In the genomic region with DNA sequence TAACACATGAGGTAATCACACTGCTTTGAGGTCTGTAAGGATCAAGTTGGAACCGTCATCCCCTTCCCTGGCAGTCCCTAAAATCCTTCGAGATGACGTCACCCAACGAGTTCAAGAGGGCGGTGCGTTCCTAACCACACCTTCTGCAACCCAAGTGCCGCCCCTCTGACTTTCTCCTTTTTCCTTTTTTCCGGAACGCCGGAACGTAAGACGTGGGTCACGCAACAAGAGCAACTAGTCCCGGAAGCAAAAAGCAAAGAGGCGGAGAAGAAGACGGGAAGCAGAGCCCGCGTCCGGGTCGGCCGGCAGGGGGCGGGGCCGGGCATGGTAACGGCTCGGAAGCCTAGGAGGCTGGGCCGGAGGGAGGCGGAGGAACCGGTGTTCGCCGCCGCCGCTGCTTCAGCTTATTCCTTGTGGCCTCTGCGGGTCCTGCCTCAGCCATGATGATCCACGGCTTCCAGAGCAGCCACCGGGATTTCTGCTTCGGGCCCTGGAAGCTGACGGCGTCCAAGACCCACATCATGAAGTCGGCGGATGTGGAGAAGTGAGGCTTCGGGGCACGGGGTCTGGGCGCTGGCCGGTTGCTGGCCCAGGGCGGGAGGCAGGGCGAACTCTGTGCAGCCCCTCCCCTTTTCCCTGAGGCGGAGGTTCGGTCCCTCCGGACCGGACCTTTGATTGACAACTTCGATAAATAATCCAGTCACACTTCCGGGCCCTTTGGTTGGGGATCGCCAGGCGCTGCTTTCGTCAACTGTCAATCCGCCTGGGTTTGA, we compare ENCODE assay signal across 8 cellular contexts. TPM values are rescaled to one million over a fixed set of nuclear protein-coding genes. Genes with fewer than 3 reads are reported as not detected.
DNase-seq lines count a peak whose midpoint lies in the region; ATAC-seq and TF ChIP-seq lines count a peak whose summit lies in the region.

A gene (plus strand): TSS at position 325 of the 773 bp plus-strand sequence. CDS start 116 bp downstream, at position 441.

- no peak within 1 kb of the TSS for H3K4me3 Mint-ChIP-seq in activated T-helper 17 cell treated with anti-CD3 and anti-CD28 coated beads, Interleukin-2, amount 50 U/mL, for 72 hours
- H3K4me3 Mint-ChIP-seq in natural killer cell = no peak within 1 kb of the TSS

- no peaks in the 10 kb centered on the region for H3K4me1 Mint-ChIP-seq in activated T-helper 17 cell treated with anti-CD3 and anti-CD28 coated beads, Interleukin-2, amount 50 U/mL, for 72 hours
- H3K4me1 Mint-ChIP-seq in natural killer cell = peaks cover 0 to 3% of the 10 kb centered on the region in 2 donors

- DNase-seq in ELF-1 (ENCODE audit: low read depth, low spot score) (peak; percentile 100), GOT3 (lab: John Stamatoyannopoulos, UW) (peak; percentile 100), RPMI8226 (peak; percentile 98), fibroblast of peridontal ligament (ENCODE audit: extremely low read depth) (peak; percentile 100), natural killer cell (peak; percentile 89)
- peak; percentile 93 for DNase-seq in stimulated activated naive CD4-positive, alpha-beta T cell treated with Interleukin-2 at 50 U/mL for 16 hours (lab: John Stamatoyannopoulos, UW)

- H3K27me3 Mint-ChIP-seq in activated T-helper 17 cell treated with anti-CD3 and anti-CD28 coated beads, Interleukin-2, amount 50 U/mL, for 72 hours = peaks cover 2% of the 10 kb centered on the region
- peaks cover 10 to 15% of the 10 kb centered on the region in 2 donors for H3K27me3 Mint-ChIP-seq in natural killer cell (ENCODE audit: low read depth in 2 of 2)

- peak; percentile 92 for ATAC-seq in activated T-helper 17 cell treated with anti-CD3 and anti-CD28 coated beads, Interleukin-2, amount 50 U/mL, for 72 hours (replicated peaks)
- ATAC-seq in natural killer cell = peak; percentile 82 to 93 (median 84)

- intact Hi-C loops in natural killer cell (cut with micrococcal nuclease) = loop anchor here (2.0 kb wide), 4 partner anchors 48 to 1188 kb away; a partner anchor contains a TSS

- H3K27ac Mint-ChIP-seq in activated T-helper 17 cell treated with anti-CD3 and anti-CD28 coated beads, Interleukin-2, amount 50 U/mL, for 72 hours = no peak within 1 kb of the TSS
- H3K27ac Mint-ChIP-seq in natural killer cell = no peak within 1 kb of the TSS

- H3K36me3 Mint-ChIP-seq in activated T-helper 17 cell treated with anti-CD3 and anti-CD28 coated beads, Interleukin-2, amount 50 U/mL, for 72 hours (ENCODE audit: low read depth) = peaks cover 6% of the 10 kb centered on the region
- H3K36me3 Mint-ChIP-seq in natural killer cell = no peaks in the 10 kb centered on the region

- TF ChIP-seq CTCF in LNCAP (IDR thresholded peaks at IDR 0.05) (peak; percentile 46), natural killer cell (IDR thresholded peaks at IDR 0.05) (peak; percentile 72)

- no peaks in the 10 kb centered on the region for H3K9me3 Mint-ChIP-seq in activated T-helper 17 cell treated with anti-CD3 and anti-CD28 coated beads, Interleukin-2, amount 50 U/mL, for 72 hours
- H3K9me3 Mint-ChIP-seq in natural killer cell = no peaks in the 10 kb centered on the region

RNA-seq across cellular contexts. Expression of the gene that starts here (rescaled TPM):
- 10 to 100 TPM; 38.0 to 43.0 TPM for total RNA-seq in activated T-helper 17 cell treated with anti-CD3 and anti-CD28 coated beads, Interleukin-2, amount 50 U/mL, for 72 hours
- 10 to 100 TPM; 23.5 to 27.4 (median 25.6) TPM for total RNA-seq in natural killer cell

Comparison
In these comparisons a context has a peak if more than half of its experiments do, and no peak if none do; other contexts are left out.
1. Peak in every context shown above with its lines: DNase-seq and ATAC-seq.